Comparison of ENCODE assay signal across 1 cellular context in genomic region chr3:53768478-53769459, GRCh38.
TF ChIP-seq lines count a peak whose summit lies in the region.

No MANE protein-coding gene starts in this region.

TF ChIP-seq in GM23338, 12 proteins besides CTCF, POLR2A, EP300 and RAD21 (continued from another document):
- TF ChIP-seq, protein P1, sequence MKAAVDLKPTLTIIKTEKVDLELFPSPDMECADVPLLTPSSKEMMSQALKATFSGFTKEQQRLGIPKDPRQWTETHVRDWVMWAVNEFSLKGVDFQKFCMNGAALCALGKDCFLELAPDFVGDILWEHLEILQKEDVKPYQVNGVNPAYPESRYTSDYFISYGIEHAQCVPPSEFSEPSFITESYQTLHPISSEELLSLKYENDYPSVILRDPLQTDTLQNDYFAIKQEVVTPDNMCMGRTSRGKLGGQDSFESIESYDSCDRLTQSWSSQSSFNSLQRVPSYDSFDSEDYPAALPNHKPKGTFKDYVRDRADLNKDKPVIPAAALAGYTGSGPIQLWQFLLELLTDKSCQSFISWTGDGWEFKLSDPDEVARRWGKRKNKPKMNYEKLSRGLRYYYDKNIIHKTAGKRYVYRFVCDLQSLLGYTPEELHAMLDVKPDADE (IDR thresholded peaks at IDR 0.05) = no peak
- TF ChIP-seq CREB1 (CRISPR knock-in tag; IDR thresholded peaks at IDR 0.05; ENCODE audit: low read depth) (no peak), STAT1 (IDR thresholded peaks at IDR 0.05; ENCODE audit: unreplicated experiment) (no peak), ZNF331 (CRISPR knock-in tag; IDR thresholded peaks at IDR 0.05; ENCODE audit: low read depth) (no peak)
- TF ChIP-seq, protein P2, sequence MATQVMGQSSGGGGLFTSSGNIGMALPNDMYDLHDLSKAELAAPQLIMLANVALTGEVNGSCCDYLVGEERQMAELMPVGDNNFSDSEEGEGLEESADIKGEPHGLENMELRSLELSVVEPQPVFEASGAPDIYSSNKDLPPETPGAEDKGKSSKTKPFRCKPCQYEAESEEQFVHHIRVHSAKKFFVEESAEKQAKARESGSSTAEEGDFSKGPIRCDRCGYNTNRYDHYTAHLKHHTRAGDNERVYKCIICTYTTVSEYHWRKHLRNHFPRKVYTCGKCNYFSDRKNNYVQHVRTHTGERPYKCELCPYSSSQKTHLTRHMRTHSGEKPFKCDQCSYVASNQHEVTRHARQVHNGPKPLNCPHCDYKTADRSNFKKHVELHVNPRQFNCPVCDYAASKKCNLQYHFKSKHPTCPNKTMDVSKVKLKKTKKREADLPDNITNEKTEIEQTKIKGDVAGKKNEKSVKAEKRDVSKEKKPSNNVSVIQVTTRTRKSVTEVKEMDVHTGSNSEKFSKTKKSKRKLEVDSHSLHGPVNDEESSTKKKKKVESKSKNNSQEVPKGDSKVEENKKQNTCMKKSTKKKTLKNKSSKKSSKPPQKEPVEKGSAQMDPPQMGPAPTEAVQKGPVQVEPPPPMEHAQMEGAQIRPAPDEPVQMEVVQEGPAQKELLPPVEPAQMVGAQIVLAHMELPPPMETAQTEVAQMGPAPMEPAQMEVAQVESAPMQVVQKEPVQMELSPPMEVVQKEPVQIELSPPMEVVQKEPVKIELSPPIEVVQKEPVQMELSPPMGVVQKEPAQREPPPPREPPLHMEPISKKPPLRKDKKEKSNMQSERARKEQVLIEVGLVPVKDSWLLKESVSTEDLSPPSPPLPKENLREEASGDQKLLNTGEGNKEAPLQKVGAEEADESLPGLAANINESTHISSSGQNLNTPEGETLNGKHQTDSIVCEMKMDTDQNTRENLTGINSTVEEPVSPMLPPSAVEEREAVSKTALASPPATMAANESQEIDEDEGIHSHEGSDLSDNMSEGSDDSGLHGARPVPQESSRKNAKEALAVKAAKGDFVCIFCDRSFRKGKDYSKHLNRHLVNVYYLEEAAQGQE (IDR thresholded peaks at IDR 0.05; ENCODE audit: unreplicated experiment) = no peak
